In genomic region chr22:31173386-31174145, GRCh38 we compare ENCODE assay signal across 9 cellular contexts. TPM values are rescaled to one million over a fixed set of nuclear protein-coding genes. Genes with fewer than 3 reads are reported as not detected.
DNase-seq lines count a peak whose midpoint lies in the region; ATAC-seq, FAIRE-seq and TF ChIP-seq lines count a peak whose summit lies in the region.
"Had no signal": no experiment of that assay in that cellular context is flagged by ENCODE, and none has a peak within 500 bp of the region (broad histone marks: within the 10 kb centered on the region; RNA-seq: fewer than 3 reads in every experiment).

No MANE protein-coding gene starts in this region.

- H3F3A ChIP-seq in neural progenitor cell (ENCODE audit: low read depth), result no peaks in the 10 kb centered on the region

- ATAC-seq in activated naive CD8-positive, alpha-beta T cell treated with anti-CD3 and anti-CD28 coated beads, Interleukin-2, amount 50 U/mL, for 24 hours, result peak; percentile 94
- ATAC-seq in GM21619 (IDR thresholded peaks at IDR 0.05; ENCODE audit: unreplicated experiment), result no peak

- dilution Hi-C loops in keratinocyte (cut with MboI; ENCODE audit: extremely low pct_ligation_motif_present, low sequenced_read_pairs), result no loop called here

- H3K9ac ChIP-seq in keratinocyte (ENCODE audit: control insufficient read depth, extremely low read depth, insufficient read depth, low read length) (peak overlapping the region; percentile 23), neural progenitor cell (no peak overlapping the region)

- H3K9me3 Mint-ChIP-seq in activated naive CD8-positive, alpha-beta T cell treated with anti-CD3 and anti-CD28 coated beads, Interleukin-2, amount 50 U/mL, for 24 hours, result no peaks in the 10 kb centered on the region
- H3K9me3 Mint-ChIP-seq in neural progenitor cell, result no peaks in the 10 kb centered on the region

- H3K4me1 ChIP-seq in keratinocyte (ENCODE audit: control insufficient read depth, extremely low read depth, insufficient read depth, low read length), result peaks cover 42% of the 10 kb centered on the region
- no peaks in the 10 kb centered on the region for H3K4me1 ChIP-seq in neural progenitor cell

- peak; percentile 71 for FAIRE-seq in keratinocyte (lab: Jason Lieb, UNC)

- H3K27ac Mint-ChIP-seq in activated naive CD8-positive, alpha-beta T cell treated with anti-CD3 and anti-CD28 coated beads, Interleukin-2, amount 50 U/mL, for 24 hours, result peak overlapping the region; percentile 81
- no peak overlapping the region for H3K27ac Mint-ChIP-seq in neural progenitor cell

- H3K36me3 ChIP-seq in keratinocyte (ENCODE audit: control insufficient read depth in 2 of 2, extremely low read depth in 1 of 2, insufficient read depth in 2 of 2, low read length in 2 of 2) (peaks cover 3 to 5% of the 10 kb centered on the region in 2 experiments), neural progenitor cell (no peaks in the 10 kb centered on the region)

- H3K4me3 Mint-ChIP-seq in activated naive CD8-positive, alpha-beta T cell treated with anti-CD3 and anti-CD28 coated beads, Interleukin-2, amount 50 U/mL, for 24 hours, result peak overlapping the region; percentile 19
- H3K4me3 Mint-ChIP-seq in neural progenitor cell, result no peak overlapping the region

- H3K9me1 ChIP-seq in keratinocyte (ENCODE audit: control insufficient read depth, extremely low read depth, insufficient read depth, low read length), result no peaks in the 10 kb centered on the region

- no peaks in the 10 kb centered on the region for H4K20me1 ChIP-seq in keratinocyte (ENCODE audit: control insufficient read depth, extremely low read depth, insufficient read depth, low read length)
- H4K20me1 ChIP-seq in neural progenitor cell (ENCODE audit: low read depth), result no peaks in the 10 kb centered on the region

- peaks cover 43% of the 10 kb centered on the region for H3K79me2 ChIP-seq in keratinocyte (ENCODE audit: control insufficient read depth, insufficient read depth, low read length)
- H3K79me2 ChIP-seq in neural progenitor cell (ENCODE audit: low read depth), result peaks cover 38% of the 10 kb centered on the region

- H3K4me3 ChIP-seq in keratinocyte (ENCODE audit: control insufficient read depth in 2 of 3, extremely low read depth in 1 of 3, insufficient read depth in 2 of 3, low read depth in 1 of 3, low read length in 3 of 3) (peak overlapping the region in 1 of 3 experiments; percentile 44), neural progenitor cell (no peak overlapping the region)

- H2AFZ ChIP-seq in keratinocyte (ENCODE audit: control insufficient read depth, low read length) (no peak overlapping the region), neural progenitor cell (replicated peaks) (no peak overlapping the region)

- H3K4me1 Mint-ChIP-seq in activated naive CD8-positive, alpha-beta T cell treated with anti-CD3 and anti-CD28 coated beads, Interleukin-2, amount 50 U/mL, for 24 hours, result peaks cover 22% of the 10 kb centered on the region
- H3K4me1 Mint-ChIP-seq in neural progenitor cell, result peaks cover 3% of the 10 kb centered on the region

- H3K27ac ChIP-seq in keratinocyte (ENCODE audit: control insufficient read depth, insufficient read depth, low read length) (peak overlapping the region; percentile 85), neural progenitor cell (no peak overlapping the region)

- H3K27me3 ChIP-seq in keratinocyte (ENCODE audit: control insufficient read depth, extremely low read depth, insufficient read depth, low read length) (no peaks in the 10 kb centered on the region), neural progenitor cell (no peaks in the 10 kb centered on the region)

- H3K9me3 ChIP-seq in keratinocyte (ENCODE audit: control insufficient read depth, low read depth, low read length), result no peaks in the 10 kb centered on the region
- H3K9me3 ChIP-seq in neural progenitor cell (ENCODE audit: low read depth), result no peaks in the 10 kb centered on the region

- H3K27me3 Mint-ChIP-seq in activated naive CD8-positive, alpha-beta T cell treated with anti-CD3 and anti-CD28 coated beads, Interleukin-2, amount 50 U/mL, for 24 hours, result no peaks in the 10 kb centered on the region
- H3K27me3 Mint-ChIP-seq in neural progenitor cell (ENCODE audit: insufficient read depth, low read depth), result peaks cover 2% of the 10 kb centered on the region

- peak; percentile 3 for DNase-seq in stimulated activated CD4-positive, alpha-beta T cell treated with anti-CD3 and anti-CD28 coated beads, Interleukin-12 subunit alpha, Interleukin-12 subunit beta, amount 100 ng/mL, for 4 hours
- no peak for DNase-seq in stimulated activated CD4-positive, alpha-beta T cell treated with anti-CD3 and anti-CD28 coated beads, Interleukin-2, amount 100 ng/mL, for 48 hours
- no peak for DNase-seq in activated naive CD8-positive, alpha-beta T cell treated with anti-CD3 and anti-CD28 coated beads, Interleukin-2, amount 50 U/mL, for 24 hours
- DNase-seq in keratinocyte (ENCODE audit: low read depth, low spot score) (no peak), neural progenitor cell (ENCODE audit: low spot score) (no peak), NCI-H1105 (lab: John Stamatoyannopoulos, UW) (no peak)
- DNase-seq in NK-92 treated with Interleukin-12 subunit alpha and Interleukin-12 subunit beta, amount 100 ng/mL, for 24 hours (lab: John Stamatoyannopoulos, UW), result no peak

- H3K36me3 Mint-ChIP-seq in activated naive CD8-positive, alpha-beta T cell treated with anti-CD3 and anti-CD28 coated beads, Interleukin-2, amount 50 U/mL, for 24 hours (ENCODE audit: low read depth), result peaks cover 13% of the 10 kb centered on the region
- no peaks in the 10 kb centered on the region for H3K36me3 Mint-ChIP-seq in neural progenitor cell

- H3K4me2 ChIP-seq in keratinocyte (ENCODE audit: control insufficient read depth, extremely low read depth, insufficient read depth, low read depth, low read length) (peak overlapping the region; percentile 60), neural progenitor cell (no peak overlapping the region)

- TF ChIP-seq CTCF in keratinocyte (optimal IDR thresholded peaks at IDR 0.05 in 1 of 3, IDR thresholded peaks at IDR 0.05 in 1 of 3, conservative IDR thresholded peaks at IDR 0.05 in 1 of 3; ENCODE audit: extremely low read depth in 1 of 3, insufficient read depth in 2 of 3, low read length in 3 of 3) (no peak), neural progenitor cell (IDR thresholded peaks at IDR 0.05) (no peak)

RNA-seq across cellular contexts. Expression of gene RNF185, which starts 13.6 kb away (rescaled TPM):
- 35.1 to 44.3 TPM (median 35.4 TPM) in 3 replicates for polyA plus RNA-seq in keratinocyte
- polyA plus RNA-seq in keratinocyte (2011; ENCODE audit: low read depth), result 14.5 TPM
- polyA plus RNA-seq in keratinocyte (2011; cell fraction: cytosol; rRNA removed), result 28.0 and 37.6 TPM in 2 replicates
- polyA plus RNA-seq in keratinocyte (2011; cell fraction: nucleus; rRNA removed), result 40.4 and 40.6 TPM in 2 replicates
- polyA plus RNA-seq in keratinocyte (2012; ENCODE audit: low replicate concordance), result 21.1 and 36.6 TPM in 2 replicates
- 19.9 to 33.9 TPM (median 27.0 TPM) in 3 replicates for polyA minus RNA-seq in keratinocyte
- polyA minus RNA-seq in keratinocyte (2011; cell fraction: cytosol; rRNA and poly(A)+ RNA removed), result 20.1 TPM
- polyA minus RNA-seq in keratinocyte (2011; cell fraction: nucleus; rRNA and poly(A)+ RNA removed), result 17.8 and 25.9 TPM in 2 replicates
- 23.2 and 31.1 TPM in 2 replicates for total RNA-seq in neural progenitor cell (ENCODE audit: low replicate concordance)

RNA-seq across cellular contexts. Expression of gene PLA2G3, which starts 33.3 kb away (rescaled TPM):
- polyA plus RNA-seq in keratinocyte, result 0.37 to 0.39 TPM (median 0.38 TPM) in 3 replicates
- polyA plus RNA-seq in keratinocyte (2011; ENCODE audit: low read depth), result 0.70 TPM
- polyA plus RNA-seq in keratinocyte (2011; cell fraction: cytosol; rRNA removed), result 0.11 and 0.12 TPM in 2 replicates
- polyA plus RNA-seq in keratinocyte (2011; cell fraction: nucleus; rRNA removed), result 0.34 and 0.53 TPM in 2 replicates
- 0.44 and 2.1 TPM in 2 replicates for polyA plus RNA-seq in keratinocyte (2012; ENCODE audit: low replicate concordance)
- polyA minus RNA-seq in keratinocyte, result 0.46 to 0.59 TPM in 2 of 3 replicates, not detected in the other
- not detected for polyA minus RNA-seq in keratinocyte (2011; cell fraction: cytosol; rRNA and poly(A)+ RNA removed)
- 0.21 TPM in 1 of 2 replicates, not detected in the other for polyA minus RNA-seq in keratinocyte (2011; cell fraction: nucleus; rRNA and poly(A)+ RNA removed)
- total RNA-seq in neural progenitor cell (ENCODE audit: low replicate concordance), result 0.41 and 3.6 TPM in 2 replicates
- total RNA-seq: liver had no signal
- polyA plus RNA-seq: liver had no signal

RNA-seq across cellular contexts. Expression of gene LIMK2, which starts 38.5 kb away (rescaled TPM):
- 28.8 to 56.3 TPM (median 42.6 TPM) in 3 replicates for polyA plus RNA-seq in keratinocyte
- 118 TPM for polyA plus RNA-seq in keratinocyte (2011; ENCODE audit: low read depth)
- 49.1 and 67.7 TPM in 2 replicates for polyA plus RNA-seq in keratinocyte (2011; cell fraction: cytosol; rRNA removed)
- polyA plus RNA-seq in keratinocyte (2011; cell fraction: nucleus; rRNA removed), result 166 and 190 TPM in 2 replicates
- polyA plus RNA-seq in keratinocyte (2012; ENCODE audit: low replicate concordance), result 97.8 and 136 TPM in 2 replicates
- polyA minus RNA-seq in keratinocyte, result 62.9 to 141 TPM (median 89.5 TPM) in 3 replicates
- 27.8 TPM for polyA minus RNA-seq in keratinocyte (2011; cell fraction: cytosol; rRNA and poly(A)+ RNA removed)
- polyA minus RNA-seq in keratinocyte (2011; cell fraction: nucleus; rRNA and poly(A)+ RNA removed), result 91.0 and 121 TPM in 2 replicates
- 28.1 and 45.8 TPM in 2 replicates for total RNA-seq in neural progenitor cell (ENCODE audit: low replicate concordance)

RNA-seq across cellular contexts. Expression of gene INPP5J, which starts 50.8 kb away (rescaled TPM):
- polyA plus RNA-seq in keratinocyte, result 0.14 to 0.26 TPM (median 0.22 TPM) in 3 replicates
- polyA plus RNA-seq in keratinocyte (2011; ENCODE audit: low read depth), result 0.56 TPM
- 0.09 and 0.27 TPM in 2 replicates for polyA plus RNA-seq in keratinocyte (2011; cell fraction: cytosol; rRNA removed)
- 0.69 and 0.95 TPM in 2 replicates for polyA plus RNA-seq in keratinocyte (2011; cell fraction: nucleus; rRNA removed)
- polyA plus RNA-seq in keratinocyte (2012; ENCODE audit: low replicate concordance), result 0.46 and 0.72 TPM in 2 replicates
- 0.33 to 1.8 TPM in 2 of 3 replicates, not detected in the other for polyA minus RNA-seq in keratinocyte
- not detected for polyA minus RNA-seq in keratinocyte (2011; cell fraction: cytosol; rRNA and poly(A)+ RNA removed)
- 0.32 TPM in 1 of 2 replicates, not detected in the other for polyA minus RNA-seq in keratinocyte (2011; cell fraction: nucleus; rRNA and poly(A)+ RNA removed)
- 1.5 and 3.7 TPM in 2 replicates for total RNA-seq in neural progenitor cell (ENCODE audit: low replicate concordance)
